ENCODE assay signal across 16 cellular contexts in the genomic region with DNA sequence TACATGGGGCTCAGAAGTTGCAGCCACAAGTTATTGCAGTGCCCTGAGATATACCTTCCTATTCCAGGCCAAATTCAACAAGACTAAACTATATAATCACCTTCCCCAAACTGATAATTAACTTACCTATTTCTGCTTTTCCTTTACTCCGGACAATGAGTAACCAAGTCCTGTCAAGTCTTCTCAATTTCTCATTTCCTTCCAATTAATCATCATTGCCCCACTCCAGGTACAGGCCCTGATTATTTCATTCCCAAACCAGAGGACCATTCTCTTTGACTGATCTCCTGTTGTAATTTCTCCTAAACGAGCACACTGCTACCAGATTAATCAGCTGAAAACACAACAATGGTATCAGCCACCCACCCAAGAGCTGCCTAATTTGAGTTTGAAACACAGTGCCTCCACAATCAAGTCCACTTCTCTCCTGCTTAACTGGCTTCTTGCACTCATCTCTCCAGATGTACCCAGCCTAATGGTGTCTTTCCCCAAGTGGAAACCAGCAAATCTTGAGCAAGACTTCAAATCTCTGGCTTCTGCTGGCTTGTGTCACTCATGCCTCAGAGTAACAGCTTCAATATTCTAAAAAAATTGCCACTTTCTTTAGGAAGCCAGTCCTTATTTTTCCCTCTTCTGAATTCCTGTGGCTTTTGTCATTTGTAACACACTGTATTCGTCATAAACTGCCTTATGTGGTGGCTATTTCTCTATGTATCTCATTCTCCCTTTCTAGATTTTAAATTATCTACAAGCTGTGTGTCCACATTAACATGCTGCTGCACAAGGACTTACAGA.
DNase-seq lines count a peak whose midpoint lies in the region; ATAC-seq, FAIRE-seq and TF ChIP-seq lines count a peak whose summit lies in the region.
"Had no signal": no experiment of that assay in that cellular context is flagged by ENCODE, and none has a peak within 500 bp of the region (broad histone marks: within the 10 kb centered on the region; RNA-seq: fewer than 3 reads in every experiment).

No MANE protein-coding gene starts in this region.

- in situ Hi-C loops in Panc1 (cut with HindIII; ENCODE audit: low pct_unique_long_range_greater_than_20kb, low sequenced_read_pairs): no loop called here

- no TSS peak for BruUV-seq in Panc1 (replicated peaks; lab: Mats Ljungman, UMichigan)

- TF ChIP-seq POLR2A in GM12891 (IDR thresholded peaks at IDR 0.05; ENCODE audit: low read depth, low read length): no peak

- H3K27me3 ChIP-seq in Panc1 (ENCODE audit: control insufficient read depth, insufficient read depth, low read length): no peaks in the 10 kb centered on the region
- H3K27me3 ChIP-seq in endodermal cell (ENCODE audit: control insufficient read depth, insufficient read depth, low read length, poor library complexity, severe bottlenecking): no peaks in the 10 kb centered on the region
- H3K27me3 ChIP-seq: dorsolateral prefrontal cortex had no signal

- peaks cover 10% of the 10 kb centered on the region for H3K9me3 Mint-ChIP-seq in stimulated activated naive CD8-positive, alpha-beta T cell treated with anti-CD3 and anti-CD28 coated beads, Interleukin-15, Interleukin-2, amounts not matched to agents 100 ng/mL and 50 ng/mL, for 24 hours
- peaks cover 0 to 4% of the 10 kb centered on the region in 2 donors for H3K9me3 Mint-ChIP-seq in stimulated activated naive CD8-positive, alpha-beta T cell treated with anti-CD3 and anti-CD28 coated beads, Interleukin-15, amount 100 ng/mL, for 72 hours
- H3K9me3 Mint-ChIP-seq in endodermal cell: no peaks in the 10 kb centered on the region

- H3K4me1 ChIP-seq in Panc1 (ENCODE audit: control insufficient read depth, insufficient read depth, low read length): peaks cover 25% of the 10 kb centered on the region
- no peaks in the 10 kb centered on the region for H3K4me1 ChIP-seq in endodermal cell (ENCODE audit: control insufficient read depth, insufficient read depth, low read length)
- H3K4me1 ChIP-seq: psoas muscle had no signal

- H3K4me3 ChIP-seq in Panc1 (ENCODE audit: low read depth in 2 of 2, low read length in 2 of 2) (no peak overlapping the region), endodermal cell (ENCODE audit: low read length) (no peak overlapping the region)
- H3K4me3 ChIP-seq: dorsolateral prefrontal cortex, psoas muscle had no signal

- no peak for DNase-seq in stimulated activated naive CD8-positive, alpha-beta T cell treated with anti-CD3 and anti-CD28 coated beads, Interleukin-15, amount 100 ng/mL, for 72 hours
- DNase-seq in Panc1 (ENCODE audit: low read depth, low spot score) (no peak), endodermal cell (no peak), HUDEP-2 (lab: John Stamatoyannopoulos, UW; ENCODE audit: unreplicated experiment in 76 of 76) (no peak), HPDE6-E6E7 (ENCODE audit: extremely low spot score) (no peak), GM12891 (ENCODE audit: insufficient read length, low spot score) (no peak), T1000 (lab: John Stamatoyannopoulos, UW) (no peak)
- DNase-seq: DMS79 treated with DMSO at 0.1 percent for 48 hours; dorsolateral prefrontal cortex; NCI-H1694; NCI-H82; psoas muscle; stimulated activated CD4-positive, alpha-beta T cell treated with anti-CD3 and anti-CD28 coated beads, Interleukin-2, amount 100 ng/mL, for 24 hours had no signal

- peak overlapping the region; percentile 16 for H3K27ac Mint-ChIP-seq in stimulated activated naive CD8-positive, alpha-beta T cell treated with anti-CD3 and anti-CD28 coated beads, Interleukin-15, Interleukin-2, amounts not matched to agents 100 ng/mL and 50 ng/mL, for 24 hours
- no peak overlapping the region for H3K27ac Mint-ChIP-seq in stimulated activated naive CD8-positive, alpha-beta T cell treated with anti-CD3 and anti-CD28 coated beads, Interleukin-15, amount 100 ng/mL, for 72 hours
- H3K27ac Mint-ChIP-seq in endodermal cell: peak overlapping the region; percentile 1
- H3K27ac Mint-ChIP-seq: B cell had no signal

- H3K27ac ChIP-seq in Panc1 (ENCODE audit: low read length): peak overlapping the region; percentile 20
- no peak overlapping the region for H3K27ac ChIP-seq in endodermal cell (ENCODE audit: low read depth, low read length)
- H3K27ac ChIP-seq: dorsolateral prefrontal cortex, psoas muscle had no signal

- peaks cover 87% of the 10 kb centered on the region for H3K36me3 Mint-ChIP-seq in stimulated activated naive CD8-positive, alpha-beta T cell treated with anti-CD3 and anti-CD28 coated beads, Interleukin-15, Interleukin-2, amounts not matched to agents 100 ng/mL and 50 ng/mL, for 24 hours (ENCODE audit: low read depth)
- H3K36me3 Mint-ChIP-seq in endodermal cell (ENCODE audit: low read depth): peaks cover 3% of the 10 kb centered on the region

- intact Hi-C loops in Panc1 (cut with micrococcal nuclease; ENCODE audit: unreplicated experiment): loop anchor here (10.0 kb wide), 1 partner anchor 68 kb away; no protein-coding TSS in a partner anchor

- H3K9ac ChIP-seq in endodermal cell (ENCODE audit: extremely low read depth, low read length, poor library complexity, severe bottlenecking): no peak overlapping the region

- H3K9me3 ChIP-seq in Panc1 (ENCODE audit: control insufficient read depth, insufficient read depth, low read depth, low read length) (peaks cover 4% of the 10 kb centered on the region; the same call in 1 of the 2 replicates), endodermal cell (ENCODE audit: control insufficient read depth, low read length) (no peaks in the 10 kb centered on the region)
- H3K9me3 ChIP-seq: psoas muscle had no signal

- peaks cover 78% of the 10 kb centered on the region for H3K4me1 Mint-ChIP-seq in stimulated activated naive CD8-positive, alpha-beta T cell treated with anti-CD3 and anti-CD28 coated beads, Interleukin-15, Interleukin-2, amounts not matched to agents 100 ng/mL and 50 ng/mL, for 24 hours (ENCODE audit: low read depth)
- peaks cover 42% of the 10 kb centered on the region for H3K4me1 Mint-ChIP-seq in stimulated activated naive CD8-positive, alpha-beta T cell treated with anti-CD3 and anti-CD28 coated beads, Interleukin-15, amount 100 ng/mL, for 72 hours
- peaks cover 9% of the 10 kb centered on the region for H3K4me1 Mint-ChIP-seq in endodermal cell

- FAIRE-seq in GM12891 (lab: Jason Lieb, UNC): no peak
- FAIRE-seq: frontal cortex had no signal

- CTCF ChIA-PET in Panc1 (lab: Charles Lee): no interaction called here

- 75 to 85% methylated on average over 2 to 3 of the region's 3 CpGs for WGBS in endodermal cell (ENCODE audit: insufficient coverage in 1 of 2, insufficient read length in 1 of 2), 2 experiments

- POLR2A ChIA-PET in Panc1 (lab: Charles Lee): interaction anchor here (0.6 kb wide), 2 partner anchors 18 to 481 kb away, joined by 3 to 6 read pairs; no protein-coding TSS in a partner anchor

- no peaks in the 10 kb centered on the region for H3K27me3 Mint-ChIP-seq in stimulated activated naive CD8-positive, alpha-beta T cell treated with anti-CD3 and anti-CD28 coated beads, Interleukin-15, Interleukin-2, amounts not matched to agents 100 ng/mL and 50 ng/mL, for 24 hours
- H3K27me3 Mint-ChIP-seq in stimulated activated naive CD8-positive, alpha-beta T cell treated with anti-CD3 and anti-CD28 coated beads, Interleukin-15, amount 100 ng/mL, for 72 hours: no peaks in the 10 kb centered on the region
- H3K27me3 Mint-ChIP-seq in endodermal cell (ENCODE audit: insufficient read depth): no peaks in the 10 kb centered on the region
- H3K27me3 Mint-ChIP-seq: B cell had no signal

- ATAC-seq in stimulated activated naive CD8-positive, alpha-beta T cell treated with anti-CD3 and anti-CD28 coated beads, Interleukin-15, amount 100 ng/mL, for 72 hours: no peak
- ATAC-seq in Panc1: no peak
- ATAC-seq: psoas muscle had no signal

- TF ChIP-seq CTCF in Panc1 (IDR thresholded peaks at IDR 0.05): no peak
- no peak for TF ChIP-seq CTCF in endodermal cell (conservative IDR thresholded peaks at IDR 0.05)

- H3K4me3 Mint-ChIP-seq in stimulated activated naive CD8-positive, alpha-beta T cell treated with anti-CD3 and anti-CD28 coated beads, Interleukin-15, Interleukin-2, amounts not matched to agents 100 ng/mL and 50 ng/mL, for 24 hours: no peak overlapping the region
- H3K4me3 Mint-ChIP-seq in stimulated activated naive CD8-positive, alpha-beta T cell treated with anti-CD3 and anti-CD28 coated beads, Interleukin-15, amount 100 ng/mL, for 72 hours: no peak overlapping the region
- no peak overlapping the region for H3K4me3 Mint-ChIP-seq in endodermal cell
- H3K4me3 Mint-ChIP-seq: B cell had no signal

- no peaks in the 10 kb centered on the region for H3K36me3 ChIP-seq in Panc1 (ENCODE audit: control insufficient read depth, insufficient read depth, low read length)
- peaks cover 5% of the 10 kb centered on the region for H3K36me3 ChIP-seq in endodermal cell (ENCODE audit: control insufficient read depth, insufficient read depth, low read length)

TF ChIP-seq in GM12891, 5 proteins besides CTCF, POLR2A, EP300 and RAD21:
- TF ChIP-seq POLR2AphosphoS5 (IDR thresholded peaks at IDR 0.05; ENCODE audit: low read depth, low read length) (no peak), TAF1 (IDR thresholded peaks at IDR 0.05; ENCODE audit: low read depth, low read length) (no peak)

Comparison
In these comparisons a context has a peak if more than half of its experiments do, and no peak if none do; other contexts are left out.
1. H3K27ac Mint-ChIP-seq: peak in stimulated activated naive CD8-positive, alpha-beta T cell treated with anti-CD3 and anti-CD28 coated beads, Interleukin-15, Interleukin-2, amounts not matched to agents 100 ng/mL and 50 ng/mL, for 24 hours (single experiment) and endodermal cell (single experiment); none in stimulated activated naive CD8-positive, alpha-beta T cell treated with anti-CD3 and anti-CD28 coated beads, Interleukin-15, amount 100 ng/mL, for 72 hours (0 of 2).